In the genomic region with DNA sequence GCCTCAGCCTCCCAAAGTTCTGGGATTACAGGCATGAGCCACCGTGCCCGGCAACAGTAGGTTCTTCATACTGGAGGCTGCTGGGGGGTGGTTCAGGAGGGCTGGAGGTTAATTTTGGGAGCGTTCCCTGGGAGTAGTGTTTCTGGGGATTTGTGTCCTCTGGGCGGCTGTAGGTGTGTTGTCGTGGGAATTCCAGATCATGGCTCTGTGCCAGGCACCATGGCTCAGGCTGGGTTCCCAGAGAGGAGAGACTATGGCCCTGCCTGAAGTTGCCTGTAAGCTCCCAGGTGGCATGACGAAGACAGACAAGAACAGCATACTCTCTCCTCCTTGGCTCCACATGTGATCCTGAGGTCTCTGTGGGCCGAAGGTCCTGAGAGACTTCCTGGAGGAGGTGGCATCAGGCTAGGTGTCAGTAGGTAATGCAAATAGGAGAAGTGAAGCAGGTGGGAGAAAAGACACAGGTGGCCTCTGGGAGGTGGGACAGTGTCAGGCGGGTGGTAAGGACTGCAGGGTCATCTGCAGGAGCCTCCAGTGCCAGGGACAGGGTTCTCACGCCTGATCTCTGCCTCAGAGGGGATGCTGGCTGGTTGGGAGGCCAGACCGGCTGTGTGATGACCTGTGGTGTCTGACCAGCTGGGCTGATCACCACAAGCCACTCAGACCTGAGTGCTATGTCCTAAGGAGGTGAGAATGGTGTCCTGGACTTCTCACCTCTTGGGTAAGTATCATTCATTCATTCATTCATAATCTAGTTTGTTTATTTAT, we compare ENCODE assay signal across 19 cellular contexts. TPM values are rescaled to one million over a fixed set of nuclear protein-coding genes. Genes with fewer than 3 reads are reported as not detected.
A peak's percentile ranks its signal among the peaks of the same experiment; 100 is the strongest.
DNase-seq lines count a peak whose midpoint lies in the region; ATAC-seq and TF ChIP-seq lines count a peak whose summit lies in the region.
"Had no signal": no experiment of that assay in that cellular context is flagged by ENCODE, and none has a peak within 500 bp of the region (broad histone marks: within the 10 kb centered on the region; RNA-seq: fewer than 3 reads in every experiment).

No MANE protein-coding gene starts in this region.

- no peak overlapping the region for H3K27ac ChIP-seq in thyroid gland
- H3K27ac ChIP-seq: PC-9, psoas muscle had no signal

- H3K36me3 Mint-ChIP-seq in activated naive CD8-positive, alpha-beta T cell treated with anti-CD3 and anti-CD28 coated beads, Interleukin-2, amount 10 ng/mL, durations not matched to agents 7 days and 5 days: no peaks in the 10 kb centered on the region
- H3K36me3 Mint-ChIP-seq in activated naive CD8-positive, alpha-beta T cell treated with anti-CD3 and anti-CD28 coated beads, Interleukin-2, amount 50 U/mL, for 24 hours (ENCODE audit: low read depth): peaks cover 2% of the 10 kb centered on the region
- peaks cover 4% of the 10 kb centered on the region for H3K36me3 Mint-ChIP-seq in T-cell
- H3K36me3 Mint-ChIP-seq: activated naive CD4-positive, alpha-beta T cell treated with anti-CD3 and anti-CD28 coated beads, Interleukin-2, amount 50 U/mL, for 24 hours had no signal

- CTCF ChIA-PET in T-cell (lab: Charles Lee): no interaction called here

- H3K4me1 ChIP-seq in thyroid gland: peaks cover 0 to 12% of the 10 kb centered on the region in 2 donors

- H3K9me3 ChIP-seq in thyroid gland: no peaks in the 10 kb centered on the region
- H3K9me3 ChIP-seq: psoas muscle had no signal

- WGBS in thyroid gland, 2 donors: 75 to 83% methylated on average over 9 to 10 of the region's 10 CpGs

- no peaks in the 10 kb centered on the region for H3K36me3 ChIP-seq in thyroid gland

- intact Hi-C loops in thyroid gland (cut with DNase I): no loop called here

- peaks cover 25% of the 10 kb centered on the region for H3K4me1 Mint-ChIP-seq in activated naive CD8-positive, alpha-beta T cell treated with anti-CD3 and anti-CD28 coated beads, Interleukin-2, amount 10 ng/mL, durations not matched to agents 7 days and 5 days
- H3K4me1 Mint-ChIP-seq in activated naive CD8-positive, alpha-beta T cell treated with anti-CD3 and anti-CD28 coated beads, Interleukin-2, amount 50 U/mL, for 24 hours: peaks cover 22% of the 10 kb centered on the region
- peaks cover 11 to 23% (median 13%) of the 10 kb centered on the region in 3 donors for H3K4me1 Mint-ChIP-seq in T-cell

- H3K27ac Mint-ChIP-seq in activated naive CD8-positive, alpha-beta T cell treated with anti-CD3 and anti-CD28 coated beads, Interleukin-2, amount 10 ng/mL, durations not matched to agents 7 days and 5 days: peak overlapping the region; percentile 22
- no peak overlapping the region for H3K27ac Mint-ChIP-seq in activated naive CD8-positive, alpha-beta T cell treated with anti-CD3 and anti-CD28 coated beads, Interleukin-2, amount 50 U/mL, for 24 hours
- no peak overlapping the region for H3K27ac Mint-ChIP-seq in T-cell
- H3K27ac Mint-ChIP-seq: activated CD4-positive, alpha-beta memory T cell treated with anti-CD3 and anti-CD28 coated beads for 36 hours; activated naive CD4-positive, alpha-beta T cell treated with anti-CD3 and anti-CD28 coated beads, Interleukin-2, amount 50 U/mL, for 24 hours had no signal

- H3K9me3 Mint-ChIP-seq in activated naive CD8-positive, alpha-beta T cell treated with anti-CD3 and anti-CD28 coated beads, Interleukin-2, amount 10 ng/mL, durations not matched to agents 7 days and 5 days: no peaks in the 10 kb centered on the region
- peaks cover 5% of the 10 kb centered on the region for H3K9me3 Mint-ChIP-seq in activated naive CD8-positive, alpha-beta T cell treated with anti-CD3 and anti-CD28 coated beads, Interleukin-2, amount 50 U/mL, for 24 hours
- no peaks in the 10 kb centered on the region for H3K9me3 Mint-ChIP-seq in T-cell
- H3K9me3 Mint-ChIP-seq: activated naive CD4-positive, alpha-beta T cell treated with anti-CD3 and anti-CD28 coated beads, Interleukin-2, amount 50 U/mL, for 24 hours; activated T-cell treated with anti-CD3 and anti-CD28 coated beads, Interleukin-2, amount 50 U/mL, for 4 hours; stimulated activated memory B cell treated with anti-CD40 and anti-IgM and Interleukin-4, amounts not matched to agents 10 μg/mL and 1 μg/mL and 100 μg/mL, for 72 hours had no signal

- no peak for DNase-seq in activated naive CD8-positive, alpha-beta T cell treated with anti-CD3 and anti-CD28 coated beads, Interleukin-2, amount 10 ng/mL, durations not matched to agents 7 days and 5 days
- no peak for DNase-seq in activated naive CD8-positive, alpha-beta T cell treated with anti-CD3 and anti-CD28 coated beads, Interleukin-2, amount 50 U/mL, for 24 hours
- no peak for DNase-seq in T-cell
- DNase-seq in kidney tubule cell (ENCODE audit: low spot score): peak; percentile 41
- peak; percentile 23 to 41 for DNase-seq in thyroid gland
- no peak for DNase-seq in NCI-H748 treated with DMSO at 0.1 percent for 48 hours (lab: John Stamatoyannopoulos, UW)
- DNase-seq: activated CD4-positive, alpha-beta memory T cell treated with anti-CD3 and anti-CD28 coated beads for 36 hours; activated T-cell treated with anti-CD3 and anti-CD28 coated beads, Interleukin-2, amount 50 U/mL, for 4 hours; COR-L47; effector memory CD4-positive, alpha-beta T cell; GF-D8; NCI-H146; NCI-H510A treated with DMSO at 0.1 percent for 48 hours; PC-9; psoas muscle had no signal

- H3K27me3 ChIP-seq in thyroid gland: no peaks in the 10 kb centered on the region

- TF ChIP-seq CTCF in thyroid gland (IDR thresholded peaks at IDR 0.05): no peak

- POLR2A ChIA-PET in activated naive CD8-positive, alpha-beta T cell treated with anti-CD3 and anti-CD28 coated beads, Interleukin-2, amount 10 ng/mL, durations not matched to agents 7 days and 5 days (lab: Charles Lee): no interaction called here
- POLR2A ChIA-PET in T-cell (lab: Charles Lee): no interaction called here

- no peak for TF ChIP-seq POLR2A in thyroid gland (IDR thresholded peaks at IDR 0.05)

- H3K27me3 Mint-ChIP-seq in activated naive CD8-positive, alpha-beta T cell treated with anti-CD3 and anti-CD28 coated beads, Interleukin-2, amount 10 ng/mL, durations not matched to agents 7 days and 5 days: peaks cover 9% of the 10 kb centered on the region
- peaks cover 7% of the 10 kb centered on the region for H3K27me3 Mint-ChIP-seq in activated naive CD8-positive, alpha-beta T cell treated with anti-CD3 and anti-CD28 coated beads, Interleukin-2, amount 50 U/mL, for 24 hours
- H3K27me3 Mint-ChIP-seq in T-cell: peaks cover 17 to 18% of the 10 kb centered on the region in 2 donors
- H3K27me3 Mint-ChIP-seq: stimulated activated memory B cell treated with anti-CD40 and anti-IgM and Interleukin-4, amounts not matched to agents 10 μg/mL and 1 μg/mL and 100 μg/mL, for 72 hours had no signal

- no peak overlapping the region for H3K4me3 Mint-ChIP-seq in activated naive CD8-positive, alpha-beta T cell treated with anti-CD3 and anti-CD28 coated beads, Interleukin-2, amount 10 ng/mL, durations not matched to agents 7 days and 5 days
- no peak overlapping the region for H3K4me3 Mint-ChIP-seq in activated naive CD8-positive, alpha-beta T cell treated with anti-CD3 and anti-CD28 coated beads, Interleukin-2, amount 50 U/mL, for 24 hours
- peak overlapping the region in 2 of 3 donors; percentile 17 to 75 for H3K4me3 Mint-ChIP-seq in T-cell
- H3K4me3 Mint-ChIP-seq: activated CD4-positive, alpha-beta memory T cell treated with anti-CD3 and anti-CD28 coated beads for 36 hours had no signal

- no peak overlapping the region for H3K4me3 ChIP-seq in thyroid gland (replicated peaks in 1 of 3)
- H3K4me3 ChIP-seq: PC-9 had no signal

- ATAC-seq in activated naive CD8-positive, alpha-beta T cell treated with anti-CD3 and anti-CD28 coated beads, Interleukin-2, amount 10 ng/mL, durations not matched to agents 7 days and 5 days (ENCODE audit: low read depth): no peak
- ATAC-seq in activated naive CD8-positive, alpha-beta T cell treated with anti-CD3 and anti-CD28 coated beads, Interleukin-2, amount 50 U/mL, for 24 hours: no peak
- ATAC-seq in T-cell (replicated peaks in 1 of 4) (no peak), GM21619 (IDR thresholded peaks at IDR 0.05; ENCODE audit: unreplicated experiment) (no peak), GM18867 (IDR thresholded peaks at IDR 0.05; ENCODE audit: unreplicated experiment) (no peak)
- ATAC-seq: stimulated activated memory B cell treated with anti-CD40 and anti-IgM and Interleukin-4, amounts not matched to agents 10 μg/mL and 1 μg/mL and 100 μg/mL, for 72 hours had no signal

RNA-seq across cellular contexts. Expression of a gene that starts 18.7 kb away (rescaled TPM):
- 1 to 10 TPM; 3.0 to 3.8 TPM for total RNA-seq in activated naive CD8-positive, alpha-beta T cell treated with anti-CD3 and anti-CD28 coated beads, Interleukin-2, amount 10 ng/mL, durations not matched to agents 7 days and 5 days
- total RNA-seq in T-cell (1 to 10 TPM; 3.1 to 8.5 (median 6.3) TPM), thyroid gland (10 to 100 TPM in 1 of 4 donors, 1 to 10 TPM in 3; 4.4 to 16.5 (median 6.7) TPM)

RNA-seq across cellular contexts. Expression of a gene that starts 53.7 kb away (rescaled TPM):
- total RNA-seq in activated naive CD8-positive, alpha-beta T cell treated with anti-CD3 and anti-CD28 coated beads, Interleukin-2, amount 10 ng/mL, durations not matched to agents 7 days and 5 days: 10 to 100 TPM; 53.0 to 56.6 TPM
- total RNA-seq in T-cell (10 to 100 TPM; 13.3 to 17.6 (median 14.8) TPM), thyroid gland (10 to 100 TPM; 11.4 to 16.8 (median 14.0) TPM)

Comparison
In these comparisons a context has a peak if more than half of its experiments do, and no peak if none do; other contexts are left out.
1. DNase-seq: peak in kidney tubule cell (single experiment) and thyroid gland (2 of 2); none in activated naive CD8-positive, alpha-beta T cell treated with anti-CD3 and anti-CD28 coated beads, Interleukin-2, amount 10 ng/mL, durations not matched to agents 7 days and 5 days (single experiment), activated naive CD8-positive, alpha-beta T cell treated with anti-CD3 and anti-CD28 coated beads, Interleukin-2, amount 50 U/mL, for 24 hours (single experiment), T-cell (0 of 34) and NCI-H748 treated with DMSO at 0.1 percent for 48 hours (single experiment).
2. H3K4me3 Mint-ChIP-seq: peak in T-cell (2 of 3); none in activated naive CD8-positive, alpha-beta T cell treated with anti-CD3 and anti-CD28 coated beads, Interleukin-2, amount 10 ng/mL, durations not matched to agents 7 days and 5 days (single experiment) and activated naive CD8-positive, alpha-beta T cell treated with anti-CD3 and anti-CD28 coated beads, Interleukin-2, amount 50 U/mL, for 24 hours (single experiment).